ENCODE assay signal across 10 cellular contexts in the genomic region with DNA sequence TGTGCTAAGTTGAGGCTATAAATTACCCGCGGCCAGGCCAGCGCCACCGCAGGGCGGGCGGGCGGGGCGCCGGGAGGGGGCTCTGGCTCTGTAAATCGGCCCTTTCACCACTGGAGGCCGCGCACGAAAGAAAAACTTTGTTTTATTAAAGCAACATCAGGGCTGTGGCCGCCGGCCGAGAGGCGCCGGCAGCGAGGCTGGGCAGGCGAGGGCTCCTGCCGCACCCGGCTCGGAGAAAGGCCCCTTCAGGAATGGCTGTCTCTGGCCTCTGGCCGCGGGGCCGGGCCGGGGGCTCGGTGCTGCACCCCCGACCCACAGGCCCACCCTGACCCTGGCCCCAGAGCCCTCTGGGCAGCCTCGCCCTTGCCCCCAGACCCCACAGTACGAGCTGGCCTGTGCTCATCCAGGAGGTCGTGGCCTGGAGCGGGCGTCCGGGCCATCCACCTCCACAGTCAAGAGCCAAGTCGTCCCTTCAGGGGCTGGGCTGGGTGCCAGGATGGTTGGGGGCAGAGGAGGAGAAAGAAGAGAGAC. TPM values are rescaled to one million over a fixed set of nuclear protein-coding genes. Genes with fewer than 3 reads are reported as not detected.
DNase-seq lines count a peak whose midpoint lies in the region; ATAC-seq and TF ChIP-seq lines count a peak whose summit lies in the region.
"Had no signal": no experiment of that assay in that cellular context is flagged by ENCODE, and none has a peak within 500 bp of the region (broad histone marks: within the 10 kb centered on the region; RNA-seq: fewer than 3 reads in every experiment).

No MANE protein-coding gene starts in this region.

- H3K36me3 Mint-ChIP-seq in activated naive CD4-positive, alpha-beta T cell treated with anti-CD3 and anti-CD28 coated beads, Interleukin-2, amount 10 ng/mL, durations not matched to agents 7 days and 5 days, result no peaks in the 10 kb centered on the region
- H3K36me3 Mint-ChIP-seq: activated naive CD8-positive, alpha-beta T cell treated with anti-CD3 and anti-CD28 coated beads, Interleukin-2, amount 10 ng/mL, durations not matched to agents 7 days and 5 days had no signal

- H3K36me3 ChIP-seq in gastrocnemius medialis, result no peaks in the 10 kb centered on the region
- H3K36me3 ChIP-seq: SJSA1 had no signal

- no peaks in the 10 kb centered on the region for H3K9me3 ChIP-seq in gastrocnemius medialis
- H3K9me3 ChIP-seq: SJSA1 had no signal

- peak overlapping the region; percentile 26 to 43 (median 28) for H3K4me3 ChIP-seq in gastrocnemius medialis
- H3K4me3 ChIP-seq: SJSA1 had no signal

- ATAC-seq in left cardiac atrium, result peak; percentile 32 to 62
- no peak for ATAC-seq in gastrocnemius medialis
- ATAC-seq in HG02970 (IDR thresholded peaks at IDR 0.05; ENCODE audit: low FRiP score, unreplicated experiment), result no peak

- in situ Hi-C loops in GM13977 (cut with MboI; ENCODE audit: low pct_unique_long_range_greater_than_20kb, low sequenced_read_pairs, unreplicated experiment), result no loop called here
- in situ Hi-C loops in gastrocnemius medialis (cut with MboI; ENCODE audit: low sequenced_read_pairs in 4 of 4), result no loop called here

- no peak overlapping the region for H3K27ac ChIP-seq in gastrocnemius medialis
- H3K27ac ChIP-seq: SJSA1 had no signal

- no peaks in the 10 kb centered on the region for H3K9me3 Mint-ChIP-seq in activated naive CD4-positive, alpha-beta T cell treated with anti-CD3 and anti-CD28 coated beads, Interleukin-2, amount 10 ng/mL, durations not matched to agents 7 days and 5 days
- H3K9me3 Mint-ChIP-seq: activated naive CD8-positive, alpha-beta T cell treated with anti-CD3 and anti-CD28 coated beads, Interleukin-2, amount 10 ng/mL, durations not matched to agents 7 days and 5 days had no signal

- CTCF ChIA-PET in activated naive CD4-positive, alpha-beta T cell treated with anti-CD3 and anti-CD28 coated beads, Interleukin-2, amount 10 ng/mL, durations not matched to agents 7 days and 5 days (lab: Charles Lee), result no interaction called here

- DNase-seq in GM13977 (ENCODE audit: low spot score), result peak; percentile 80
- peak; percentile 37 for DNase-seq in amniotic epithelial cell (ENCODE audit: low read depth)
- DNase-seq in left cardiac atrium, result peak; percentile 59
- no peak for DNase-seq in gastrocnemius medialis
- DNase-seq in stimulated activated naive CD4-positive, alpha-beta T cell (lab: John Stamatoyannopoulos, UW), result no peak
- DNase-seq in activated naive CD4-positive, alpha-beta T cell treated with anti-CD3 and anti-CD28 coated beads, Interleukin-2, amount 10 ng/mL, durations not matched to agents 7 days and 5 days, result no peak
- DNase-seq in activated CD8-positive, alpha-beta memory T cell treated with anti-CD3 and anti-CD28 coated beads for 24 hours, result no peak
- DNase-seq: activated naive CD8-positive, alpha-beta T cell treated with anti-CD3 and anti-CD28 coated beads, Interleukin-2, amount 10 ng/mL, durations not matched to agents 7 days and 5 days had no signal

- intact Hi-C loops in left cardiac atrium (cut with DNase I) (no loop called here), gastrocnemius medialis (cut with DNase I; ENCODE audit: low total_unique reads) (no loop called here)

- peaks cover 0 to 7% of the 10 kb centered on the region in 2 donors for H3K4me1 ChIP-seq in gastrocnemius medialis

- no peak overlapping the region for H3K27ac Mint-ChIP-seq in activated naive CD4-positive, alpha-beta T cell treated with anti-CD3 and anti-CD28 coated beads, Interleukin-2, amount 10 ng/mL, durations not matched to agents 7 days and 5 days
- H3K27ac Mint-ChIP-seq: activated naive CD8-positive, alpha-beta T cell treated with anti-CD3 and anti-CD28 coated beads, Interleukin-2, amount 10 ng/mL, durations not matched to agents 7 days and 5 days had no signal

- H3K4me1 Mint-ChIP-seq in activated naive CD4-positive, alpha-beta T cell treated with anti-CD3 and anti-CD28 coated beads, Interleukin-2, amount 10 ng/mL, durations not matched to agents 7 days and 5 days, result peaks cover 7% of the 10 kb centered on the region

- TF ChIP-seq CTCF in GM13977 (IDR thresholded peaks at IDR 0.05; ENCODE audit: extremely low read depth, insufficient read depth, missing control alignments) (no peak), gastrocnemius medialis (IDR thresholded peaks at IDR 0.05 in 4 of 5, conservative IDR thresholded peaks at IDR 0.05 in 1 of 5) (peak in 1 of 5 experiments; percentile 18)

- TF ChIP-seq POLR2A in gastrocnemius medialis (IDR thresholded peaks at IDR 0.05), result no peak

- H3K27me3 Mint-ChIP-seq in activated naive CD4-positive, alpha-beta T cell treated with anti-CD3 and anti-CD28 coated beads, Interleukin-2, amount 10 ng/mL, durations not matched to agents 7 days and 5 days, result peaks cover 70% of the 10 kb centered on the region

- H3K27me3 ChIP-seq in gastrocnemius medialis, result peaks cover 2 to 16% (median 14%) of the 10 kb centered on the region in 3 donors
- H3K27me3 ChIP-seq: SJSA1 had no signal

- no peak overlapping the region for H3K4me3 Mint-ChIP-seq in activated naive CD4-positive, alpha-beta T cell treated with anti-CD3 and anti-CD28 coated beads, Interleukin-2, amount 10 ng/mL, durations not matched to agents 7 days and 5 days
- H3K4me3 Mint-ChIP-seq: activated naive CD8-positive, alpha-beta T cell treated with anti-CD3 and anti-CD28 coated beads, Interleukin-2, amount 10 ng/mL, durations not matched to agents 7 days and 5 days had no signal

RNA-seq across cellular contexts. Expression of a gene that starts 29.5 kb away (rescaled TPM):
- total RNA-seq in left cardiac atrium, result 1 to 10 TPM; 1.6 to 5.4 TPM
- under 1 TPM in 3 of 4 donors, not detected in 1; 0.15 to 0.51 (median 0.18) TPM for total RNA-seq in gastrocnemius medialis

RNA-seq across cellular contexts. Expression of a gene that starts 42.3 kb away (rescaled TPM):
- total RNA-seq in left cardiac atrium, result 1 to 10 TPM; 6.3 to 9.2 TPM
- 1 to 10 TPM; 1.5 to 3.2 (median 1.9) TPM for total RNA-seq in gastrocnemius medialis

RNA-seq across cellular contexts. Expression of a gene that starts 42.5 kb away (rescaled TPM):
- total RNA-seq in left cardiac atrium (10 to 100 TPM; 34.0 to 48.4 TPM), gastrocnemius medialis (10 to 100 TPM; 30.3 to 78.0 (median 44.2) TPM)

RNA-seq across cellular contexts. Expression of a gene that starts 51.5 kb away (rescaled TPM):
- total RNA-seq in left cardiac atrium, result 10 to 100 TPM; 15.8 to 18.2 TPM
- total RNA-seq in gastrocnemius medialis, result 10 to 100 TPM; 17.0 to 25.6 (median 21.0) TPM

Comparison
In these comparisons a context has a peak if more than half of its experiments do, and no peak if none do; other contexts are left out.
1. DNase-seq: peak in GM13977 (single experiment), amniotic epithelial cell (single experiment) and left cardiac atrium (single experiment); none in gastrocnemius medialis (0 of 2), stimulated activated naive CD4-positive, alpha-beta T cell (0 of 6), activated naive CD4-positive, alpha-beta T cell treated with anti-CD3 and anti-CD28 coated beads, Interleukin-2, amount 10 ng/mL, durations not matched to agents 7 days and 5 days (single experiment) and activated CD8-positive, alpha-beta memory T cell treated with anti-CD3 and anti-CD28 coated beads for 24 hours (single experiment).
2. ATAC-seq: peak in left cardiac atrium (2 of 2); none in gastrocnemius medialis (0 of 2) and HG02970 (single experiment).